8 cellular contexts compared by ENCODE assay signal in genomic region chr21:36319406-36319766, GRCh38. TPM values are rescaled to one million over a fixed set of nuclear protein-coding genes. Genes with fewer than 3 reads are reported as not detected.
A peak's percentile ranks its signal among the peaks of the same experiment; 100 is the strongest.
DNase-seq lines count a peak whose midpoint lies in the region; ATAC-seq, FAIRE-seq and TF ChIP-seq lines count a peak whose summit lies in the region.
"Not testable (repeated sequence)": the region's sequence is repeated elsewhere in the genome, so short reads cannot be mapped to it uniquely, and the experiment has no call there.

No MANE protein-coding gene starts in this region.

- TF ChIP-seq RAD21 in A549 (conservative IDR thresholded peaks at IDR 0.05 in 1 of 2, IDR thresholded peaks at IDR 0.05 in 1 of 2) = not testable (repeated sequence)

- ATAC-seq in A549; naive thymus-derived CD4-positive, alpha-beta T cell: not testable (repeated sequence)

- intact Hi-C loops in naive thymus-derived CD4-positive, alpha-beta T cell (cut with micrococcal nuclease) = not testable (repeated sequence)

- not testable (repeated sequence) for H3K36me3 Mint-ChIP-seq in activated naive CD8-positive, alpha-beta T cell
- peaks cover 0 to 18% (median 11%) of the 10 kb centered on the region in 5 donors for H3K36me3 Mint-ChIP-seq in naive thymus-derived CD4-positive, alpha-beta T cell

- not testable (repeated sequence) for TF ChIP-seq POLR2A in A549 (IDR thresholded peaks at IDR 0.05; ENCODE audit: low read length)

- peak overlapping the region; percentile 95 for H3K27ac Mint-ChIP-seq in activated naive CD8-positive, alpha-beta T cell
- peak overlapping the region; percentile 94 to 99 (median 97) for H3K27ac Mint-ChIP-seq in naive thymus-derived CD4-positive, alpha-beta T cell

- in situ Hi-C loops in HAP-1 (cut with MboI; ENCODE audit: low sequenced_read_pairs) = not testable (repeated sequence)

- CTCF ChIA-PET in A549 (lab: Yijun Ruan, JAX) = interaction anchor here (0.7 kb wide), 1 partner anchor 35 kb away, joined by 3 read pairs; no protein-coding TSS in a partner anchor
- CTCF ChIA-PET in naive thymus-derived CD4-positive, alpha-beta T cell (lab: Charles Lee) = interaction anchor here (0.6 to 3.3 kb wide), 12 partner anchors 10 to 146 kb away, joined by 3 to 34 read pairs (median 4); no protein-coding TSS in a partner anchor

- H3K4me1 ChIP-seq in A549 = peaks cover 20% of the 10 kb centered on the region
- not testable (repeated sequence) for H3K4me1 ChIP-seq in HAP-1
- H3K4me1 ChIP-seq in SJSA1 (replicated peaks) = peaks cover 19% of the 10 kb centered on the region
- H3K4me1 ChIP-seq in effector memory CD4-positive, alpha-beta T cell (ENCODE audit: control insufficient read depth, insufficient read depth, low read length, poor library complexity, severe bottlenecking) = peaks cover 15% of the 10 kb centered on the region
- H3K4me1 ChIP-seq in naive thymus-derived CD4-positive, alpha-beta T cell (ENCODE audit: control insufficient read depth in 2 of 2, insufficient read depth in 2 of 2, low read length in 2 of 2) = peaks cover 11 to 22% of the 10 kb centered on the region in 2 donors
- peaks cover 0 to 12% of the 10 kb centered on the region in 2 donors for H3K4me1 ChIP-seq in small intestine (ENCODE audit: control insufficient read depth in 2 of 2, insufficient read depth in 1 of 2, low read depth in 1 of 2, low read length in 1 of 2)

- not testable (repeated sequence) for H3K36me3 ChIP-seq in HAP-1 (replicated peaks); effector memory CD4-positive, alpha-beta T cell (ENCODE audit: control insufficient read depth, insufficient read depth, low read length); small intestine (ENCODE audit: control insufficient read depth in 2 of 2, insufficient read depth in 2 of 2, low read length in 2 of 2)
- H3K36me3 ChIP-seq in SJSA1 = peaks cover 13% of the 10 kb centered on the region
- peaks cover 0 to 11% (median 0%) of the 10 kb centered on the region in 3 experiments for H3K36me3 ChIP-seq in naive thymus-derived CD4-positive, alpha-beta T cell (ENCODE audit: control insufficient read depth in 2 of 3, insufficient read depth in 3 of 3, low read length in 3 of 3)

- peak overlapping the region; percentile 90 for H3K4me3 Mint-ChIP-seq in activated naive CD8-positive, alpha-beta T cell
- peak overlapping the region; percentile 79 to 97 (median 94) for H3K4me3 Mint-ChIP-seq in naive thymus-derived CD4-positive, alpha-beta T cell

- FAIRE-seq in A549 (lab: Jason Lieb, UNC); small intestine (lab: Jason Lieb, UNC): not testable (repeated sequence)

- not testable (repeated sequence) for TF ChIP-seq CTCF in A549 (IDR thresholded peaks at IDR 0.05)

- H3K9me3 Mint-ChIP-seq in activated naive CD8-positive, alpha-beta T cell (ENCODE audit: low read depth); naive thymus-derived CD4-positive, alpha-beta T cell: not testable (repeated sequence)

- peak overlapping the region; percentile 78 to 96; a peak in 5 of 6 replicates for H3K27ac ChIP-seq in A549
- peak overlapping the region; percentile 32 for H3K27ac ChIP-seq in SJSA1
- H3K27ac ChIP-seq in effector memory CD4-positive, alpha-beta T cell (ENCODE audit: insufficient read depth, low read length, poor library complexity, severe bottlenecking) = peak overlapping the region; percentile 93
- H3K27ac ChIP-seq in naive thymus-derived CD4-positive, alpha-beta T cell (ENCODE audit: low read depth, low read length) = peak overlapping the region; percentile 93
- H3K27ac ChIP-seq in small intestine (ENCODE audit: low read depth in 1 of 2, low read length in 1 of 2) = peak overlapping the region; percentile 91 to 98

- H3K4me3 ChIP-seq in A549 (peak overlapping the region; percentile 88), HAP-1 (peak overlapping the region; percentile 88), SJSA1 (peak overlapping the region; percentile 86), iPS-11a (ENCODE audit: low read depth, low read length) (peak overlapping the region; percentile 20), small intestine (ENCODE audit: low read depth in 1 of 2, low read length in 2 of 2) (peak overlapping the region in 1 of 2 donors; percentile 75)
- peak overlapping the region; percentile 91 for H3K4me3 ChIP-seq in effector memory CD4-positive, alpha-beta T cell (ENCODE audit: insufficient read depth, low read depth, low read length, poor library complexity, severe bottlenecking)
- peak overlapping the region; percentile 78 for H3K4me3 ChIP-seq in naive thymus-derived CD4-positive, alpha-beta T cell (ENCODE audit: low read length)

- H3K27me3 Mint-ChIP-seq in activated naive CD8-positive, alpha-beta T cell; naive thymus-derived CD4-positive, alpha-beta T cell: not testable (repeated sequence)

- H3K9me3 ChIP-seq in A549; HAP-1; SJSA1 (replicated peaks); effector memory CD4-positive, alpha-beta T cell (ENCODE audit: control insufficient read depth, low read length); naive thymus-derived CD4-positive, alpha-beta T cell (ENCODE audit: control insufficient read depth in 2 of 3, low read length in 3 of 3); small intestine (ENCODE audit: control insufficient read depth, low read depth): not testable (repeated sequence)

- POLR2A ChIA-PET in A549 (lab: Yijun Ruan, JAX) = interaction anchor here (0.6 to 2.0 kb wide), 15 partner anchors 14 to 184 kb away, joined by 3 to 21 read pairs (median 4); no protein-coding TSS in a partner anchor
- POLR2A ChIA-PET in naive thymus-derived CD4-positive, alpha-beta T cell (lab: Charles Lee) = interaction anchor here (0.6 to 13.6 kb wide), 27 partner anchors 8 to 758 kb away, joined by 3 to 361 read pairs (median 7); partner anchors contain the start of genes CBR1 and CHAF1B

- H3K4me1 Mint-ChIP-seq in activated naive CD8-positive, alpha-beta T cell (ENCODE audit: low read depth) = peaks cover 34% of the 10 kb centered on the region
- peaks cover 27 to 35% (median 33%) of the 10 kb centered on the region in 7 donors for H3K4me1 Mint-ChIP-seq in naive thymus-derived CD4-positive, alpha-beta T cell

- WGBS in A549 (ENCODE audit: missing lambda C conversion rate) = 14% methylated on average over 17 of the region's 17 CpGs
- WGBS in small intestine, 3 donors = 28 to 47% (median 35%) methylated on average over 17 of the region's 17 CpGs

- TF ChIP-seq EP300 in A549 (IDR thresholded peaks at IDR 0.05) = not testable (repeated sequence)

- H3K27me3 ChIP-seq in HAP-1 (ENCODE audit: low read depth); SJSA1 (replicated peaks); effector memory CD4-positive, alpha-beta T cell (replicated peaks; ENCODE audit: control insufficient read depth, insufficient read depth, low read length, poor library complexity, severe bottlenecking); naive thymus-derived CD4-positive, alpha-beta T cell (ENCODE audit: control insufficient read depth in 2 of 2, insufficient read depth in 2 of 2, low read length in 2 of 2); small intestine (ENCODE audit: control insufficient read depth in 2 of 2, insufficient read depth in 2 of 2, low read length in 2 of 2): not testable (repeated sequence)

- peak overlapping the region; percentile 78 for H3K4me2 ChIP-seq in A549

- not testable (repeated sequence) for DNase-seq in A549 (ENCODE audit: low read depth in 1 of 2, low spot score in 1 of 2); HAP-1 (ENCODE audit: low spot score in 2 of 2); SJSA1 (ENCODE audit: low read depth in 1 of 2, low spot score in 2 of 2); effector memory CD4-positive, alpha-beta T cell; naive thymus-derived CD4-positive, alpha-beta T cell; small intestine

RNA-seq across cellular contexts. Expression of gene MORC3, which starts 0.6 kb away (rescaled TPM):
- 15.0 and 21.5 TPM in 2 replicates for polyA plus RNA-seq in A549 (2011; rRNA removed)
- 2.9 TPM in 2 replicates for polyA plus RNA-seq in A549 (2012; cell fraction: cytosol; rRNA removed)
- 2.3 and 3.8 TPM in 2 replicates for polyA plus RNA-seq in A549 (2012; cell fraction: nucleus; rRNA removed)
- polyA plus RNA-seq in A549 (2017; fragmentation: RNase III; extraction: RNeasy Plus Mini Kit Qiagen cat#74134 plus additional on column Dnase treatment) = 9.7 to 10.7 TPM (median 9.9 TPM) in 3 replicates
- polyA minus RNA-seq in A549 (2011; rRNA and poly(A)+ RNA removed) = 6.3 and 9.0 TPM in 2 replicates
- total RNA-seq in SJSA1 (2014; rRNA removed; shearing (Covaris generic)) = 35.4 and 49.6 TPM in 2 replicates
- 100 to 1,000 TPM in 2 of 5 experiments, 10 to 100 TPM in 3; 48.2 to 123 (median 62.0) TPM for total RNA-seq in naive thymus-derived CD4-positive, alpha-beta T cell
- polyA plus RNA-seq in naive thymus-derived CD4-positive, alpha-beta T cell = 10 to 100 TPM; 29.3 to 54.9 TPM
- 10 to 100 TPM in 1 of 3 donors, 1 to 10 TPM in 2; 8.6 to 11.4 (median 9.4) TPM for polyA plus RNA-seq in small intestine

Comparison
In these comparisons a context has a peak if more than half of its experiments do, and no peak if none do; other contexts are left out.
1. H3K27ac ChIP-seq: peak in every context shown above with its lines; median percentile 94 in small intestine; 93 in effector memory CD4-positive, alpha-beta T cell; 93 in naive thymus-derived CD4-positive, alpha-beta T cell; 87 in A549; 32 in SJSA1.